ENCODE assay signal across 11 cellular contexts in genomic region chr6:27311806-27312145, GRCh38. TPM values are rescaled to one million over a fixed set of nuclear protein-coding genes. Genes with fewer than 3 reads are reported as not detected.
DNase-seq lines count a peak whose midpoint lies in the region; ATAC-seq and TF ChIP-seq lines count a peak whose summit lies in the region.
"Had no signal": no experiment of that assay in that cellular context is flagged by ENCODE, and none has a peak within 500 bp of the region (broad histone marks: within the 10 kb centered on the region; RNA-seq: fewer than 3 reads in every experiment).

No MANE protein-coding gene starts in this region.

- CTCF ChIA-PET in PC-3 (lab: Charles Lee) = interaction anchor here (0.8 kb wide), 1 partner anchor 207 kb away, joined by 3 read pairs; no protein-coding TSS in a partner anchor

- no peak overlapping the region for H3K9ac ChIP-seq in PC-3 (ENCODE audit: low read length)

- peaks cover 0 to 2% (median 0%) of the 10 kb centered on the region in 7 donors for H3K9me3 Mint-ChIP-seq in CD4-positive, CD25-positive, alpha-beta regulatory T cell

- no peaks in the 10 kb centered on the region for H3K9me2 ChIP-seq in PC-3 (replicated peaks; ENCODE audit: low read length)

- no peak for ATAC-seq in CD4-positive, CD25-positive, alpha-beta regulatory T cell (ENCODE audit: low read depth in 2 of 2)
- ATAC-seq in PC-3 = no peak
- ATAC-seq in HG03095 (IDR thresholded peaks at IDR 0.05; ENCODE audit: unreplicated experiment) = no peak
- ATAC-seq in HG03521 (IDR thresholded peaks at IDR 0.05; ENCODE audit: unreplicated experiment) = no peak

- no peaks in the 10 kb centered on the region for H3K36me3 Mint-ChIP-seq in CD4-positive, CD25-positive, alpha-beta regulatory T cell

- no peaks in the 10 kb centered on the region for H3F3A ChIP-seq in PC-3 (ENCODE audit: low read length, unreplicated experiment)

- peak overlapping the region; percentile 29 to 89 (median 83) for H3K4me3 Mint-ChIP-seq in CD4-positive, CD25-positive, alpha-beta regulatory T cell

- H2AFZ ChIP-seq in PC-3 (ENCODE audit: low read length) (peak overlapping the region; percentile 100), neuron (ENCODE audit: low read depth, low read length) (peak overlapping the region; percentile 62)

- H3K27ac Mint-ChIP-seq in CD4-positive, CD25-positive, alpha-beta regulatory T cell = no peak overlapping the region

- DNase-seq in CD4-positive, CD25-positive, alpha-beta regulatory T cell = no peak
- DNase-seq in PC-3 = no peak
- no peak for DNase-seq in epithelial cell of esophagus (ENCODE audit: low read depth)
- no peak for DNase-seq in hippocampal formation (lab: John Stamatoyannopoulos, UW)
- DNase-seq in activated gamma-delta T cell treated with Interleukin-2 at 50 U/mL for 16 hours = no peak
- DNase-seq: central memory CD4-positive, alpha-beta T cell had no signal

- H3K27ac ChIP-seq in CD4-positive, CD25-positive, alpha-beta regulatory T cell (ENCODE audit: insufficient read depth, low read length, poor library complexity, severe bottlenecking) = no peak overlapping the region
- H3K27ac ChIP-seq in PC-3 (ENCODE audit: low read length) = no peak overlapping the region

- no peaks in the 10 kb centered on the region for H3K79me2 ChIP-seq in PC-3 (ENCODE audit: low read length)

- H3K27me3 Mint-ChIP-seq in CD4-positive, CD25-positive, alpha-beta regulatory T cell = peaks cover 81% of the 10 kb centered on the region

- H3K4me2 ChIP-seq in PC-3 (ENCODE audit: low read length) = peak overlapping the region; percentile 98

- POLR2A ChIA-PET in PC-3 (lab: Charles Lee; ENCODE audit: unreplicated experiment) = no interaction called here

- no peaks in the 10 kb centered on the region for H3K9me3 ChIP-seq in CD4-positive, CD25-positive, alpha-beta regulatory T cell (ENCODE audit: control insufficient read depth in 2 of 2, low read length in 2 of 2)
- H3K9me3 ChIP-seq in PC-3 (ENCODE audit: low read length) (0 out of 2 replicates have a peak, but pooled peaks cover 6% of the 10 kb centered on the region), neuron (ENCODE audit: low read length) (peaks cover 2% of the 10 kb centered on the region)

- TF ChIP-seq CTCF in PC-3 (conservative IDR thresholded peaks at IDR 0.05; ENCODE audit: low read depth, low read length) (no peak), epithelial cell of esophagus (IDR thresholded peaks at IDR 0.05; ENCODE audit: insufficient read depth, low read depth, low read length, missing control alignments) (no peak)

- no peaks in the 10 kb centered on the region for H3K36me3 ChIP-seq in CD4-positive, CD25-positive, alpha-beta regulatory T cell (ENCODE audit: control insufficient read depth, insufficient read depth, low read length)
- H3K36me3 ChIP-seq in PC-3 (ENCODE audit: low read depth, low read length) = no peaks in the 10 kb centered on the region
- H3K36me3 ChIP-seq in neuron (ENCODE audit: insufficient read depth, low read length) = no peaks in the 10 kb centered on the region

- peaks cover 0 to 13% (median 4%) of the 10 kb centered on the region in 4 donors for H3K4me1 Mint-ChIP-seq in CD4-positive, CD25-positive, alpha-beta regulatory T cell

- BruUV-seq in PC-3 (replicated peaks; lab: Mats Ljungman, UMichigan) = no TSS peak

- H3K4me1 ChIP-seq in CD4-positive, CD25-positive, alpha-beta regulatory T cell (ENCODE audit: control insufficient read depth, insufficient read depth, low read length, poor library complexity, severe bottlenecking) = peaks cover 14% of the 10 kb centered on the region
- H3K4me1 ChIP-seq in PC-3 (ENCODE audit: insufficient read depth, low read length) (no peaks in the 10 kb centered on the region), neuron (ENCODE audit: insufficient read depth, low read length) (no peaks in the 10 kb centered on the region)

- no peaks in the 10 kb centered on the region for H4K20me1 ChIP-seq in PC-3 (ENCODE audit: low read length)

- intact Hi-C loops in PC-3 (cut with micrococcal nuclease) = loop anchor here (1.0 to 10.0 kb wide), 7 partner anchors 123 to 442 kb away; no protein-coding TSS in a partner anchor

- H3K4me3 ChIP-seq in CD4-positive, CD25-positive, alpha-beta regulatory T cell (ENCODE audit: low read depth, low read length) = no peak overlapping the region
- H3K4me3 ChIP-seq in PC-3 (ENCODE audit: low read length) (peak overlapping the region; percentile 89), epithelial cell of esophagus (ENCODE audit: low read length) (peak overlapping the region; percentile 67), neuron (ENCODE audit: low read length) (peak overlapping the region; percentile 30)

- peaks cover 39% of the 10 kb centered on the region for H3K27me3 ChIP-seq in CD4-positive, CD25-positive, alpha-beta regulatory T cell (ENCODE audit: control insufficient read depth, insufficient read depth, low read length)
- H3K27me3 ChIP-seq in PC-3 (ENCODE audit: low read length) (no peaks in the 10 kb centered on the region), neuron (ENCODE audit: insufficient read depth, low read length) (peaks cover 29% of the 10 kb centered on the region)

RNA-seq across cellular contexts. Expression of gene POM121L2, which starts 0.3 kb away (rescaled TPM):
- not detected for total RNA-seq in CD4-positive, CD25-positive, alpha-beta regulatory T cell
- polyA plus RNA-seq in CD4-positive, CD25-positive, alpha-beta regulatory T cell = not detected
- not detected in 2 replicates for total RNA-seq in PC-3 (2014; rRNA removed)
- total RNA-seq: LHCN-M2, subcutaneous adipose tissue had no signal
